ENCODE assay signal across 8 cellular contexts in the genomic region with DNA sequence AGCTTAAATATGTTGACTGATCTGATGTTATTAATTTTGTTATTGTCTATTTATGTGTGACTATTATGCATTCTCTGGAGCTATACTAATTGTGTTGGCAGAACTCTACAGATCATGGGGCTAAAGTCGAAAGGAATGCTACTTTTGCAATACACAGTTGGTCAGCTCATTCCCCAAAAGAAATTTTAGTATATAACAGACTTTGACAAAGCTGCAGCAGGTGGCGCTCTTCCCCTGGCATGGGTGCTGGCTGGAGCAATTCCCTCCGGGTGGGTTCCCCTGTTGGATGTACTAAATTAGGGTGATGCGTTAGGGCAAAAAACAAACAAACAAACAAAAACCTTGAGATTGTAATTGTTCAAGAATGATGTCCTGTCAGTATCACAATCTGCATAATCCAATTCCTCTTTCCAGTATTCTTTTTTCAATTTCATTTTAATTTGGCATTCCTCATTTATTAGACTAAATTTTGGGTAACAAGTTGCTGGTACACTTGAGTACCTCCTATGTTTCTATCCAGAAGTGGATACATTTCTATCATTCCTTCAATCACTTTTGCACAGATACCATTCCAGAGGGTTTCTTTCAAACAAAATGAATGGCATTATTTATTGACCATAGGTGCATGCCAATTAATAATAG.
DNase-seq lines count a peak whose midpoint lies in the region; ATAC-seq and TF ChIP-seq lines count a peak whose summit lies in the region.

No MANE protein-coding gene starts in this region.

- no peaks in the 10 kb centered on the region for H3K36me3 ChIP-seq in psoas muscle (ENCODE audit: insufficient read depth in 1 of 2, low read depth in 1 of 2)

- TF ChIP-seq CTCF in HFF-Myc (IDR thresholded peaks at IDR 0.05; ENCODE audit: low read depth, low read length, missing control alignments) (peak; percentile 65), astrocyte of the cerebellum (IDR thresholded peaks at IDR 0.05; ENCODE audit: low read depth, low read length, missing control alignments) (peak; percentile 81), psoas muscle (IDR thresholded peaks at IDR 0.05) (no peak)

- DNase-seq in activated CD4-positive, alpha-beta T cell treated with anti-CD3 and anti-CD28 coated beads for 48 hours, result peak; percentile 44
- DNase-seq in activated CD4-positive, alpha-beta T cell treated with anti-CD3 and anti-CD28 coated beads for 1 hour, result no peak
- no peak for DNase-seq in HFF-Myc (ENCODE audit: extremely low read depth, low read depth)
- peak; percentile 61 for DNase-seq in NCI-H345 treated with DMSO at 0.1 percent for 48 hours (lab: John Stamatoyannopoulos, UW; ENCODE audit: unreplicated experiment)
- no peak for DNase-seq in astrocyte of the cerebellum (ENCODE audit: low read depth)
- DNase-seq in left colon, result peak in 1 of 2 donors; percentile 54
- DNase-seq in psoas muscle, result no peak

- ATAC-seq in left colon, result peak; percentile 48
- no peak for ATAC-seq in psoas muscle
- no peak for ATAC-seq in HG02610 (IDR thresholded peaks at IDR 0.05; ENCODE audit: unreplicated experiment)

- H3K9me3 ChIP-seq in psoas muscle, result no peaks in the 10 kb centered on the region

- H3K4me1 ChIP-seq in psoas muscle, result no peaks in the 10 kb centered on the region

- in situ Hi-C loops in astrocyte of the cerebellum (cut with HindIII; ENCODE audit: low sequenced_read_pairs), result no loop called here

- no peak overlapping the region for H3K27ac ChIP-seq in psoas muscle

- no peak overlapping the region for H3K4me3 ChIP-seq in HFF-Myc (replicated peaks; ENCODE audit: low read depth, low read length)
- no peak overlapping the region for H3K4me3 ChIP-seq in astrocyte of the cerebellum (ENCODE audit: low read depth, low read length)
- no peak overlapping the region for H3K4me3 ChIP-seq in psoas muscle

- WGBS in psoas muscle, 3 donors, result 4 to 9% (median 6%) methylated on average over 4 of the region's 4 CpGs

- H3K27me3 ChIP-seq in psoas muscle (ENCODE audit: insufficient read depth in 3 of 3, low read length in 2 of 3), result no peaks in the 10 kb centered on the region

- intact Hi-C loops in left colon (cut with DNase I, micrococcal nuclease) (no loop called here), psoas muscle (cut with DNase I) (no loop called here)

Comparison
In these comparisons a context has a peak if more than half of its experiments do, and no peak if none do; other contexts are left out.
1. DNase-seq: peak in activated CD4-positive, alpha-beta T cell treated with anti-CD3 and anti-CD28 coated beads for 48 hours (single experiment) and NCI-H345 treated with DMSO at 0.1 percent for 48 hours (single experiment); none in activated CD4-positive, alpha-beta T cell treated with anti-CD3 and anti-CD28 coated beads for 1 hour (single experiment), HFF-Myc (single experiment), astrocyte of the cerebellum (single experiment) and psoas muscle (0 of 2).